Comparison of ENCODE assay signal across 7 cellular contexts in genomic region chr2:111367876-111368639, GRCh38.
DNase-seq lines count a peak whose midpoint lies in the region; ATAC-seq, FAIRE-seq and TF ChIP-seq lines count a peak whose summit lies in the region.
"Not testable (repeated sequence)": the region's sequence is repeated elsewhere in the genome, so short reads cannot be mapped to it uniquely, and the experiment has no call there.

No MANE protein-coding gene starts in this region.

- not testable (repeated sequence) for H3K27me3 Mint-ChIP-seq in naive B cell

- TF ChIP-seq POLR2A in H54 (IDR thresholded peaks at IDR 0.05; ENCODE audit: low read depth, low read length) = not testable (repeated sequence)

- not testable (repeated sequence) for H3K36me3 Mint-ChIP-seq in naive B cell

- peak; percentile 9 for DNase-seq in ELR (ENCODE audit: low read depth)
- not testable (repeated sequence) for DNase-seq in H54 (ENCODE audit: insufficient read length, low spot score); naive B cell
- DNase-seq in cardiac fibroblast (ENCODE audit: low read depth in 2 of 2) = peak; percentile 1 to 35
- DNase-seq in glomerular visceral epithelial cell (ENCODE audit: extremely low spot score) = peak; percentile 77

- peak; percentile 76 for ATAC-seq in HG03442 (IDR thresholded peaks at IDR 0.05; ENCODE audit: unreplicated experiment)
- ATAC-seq in activated CD4-positive, CD25-positive, alpha-beta regulatory T cell treated with anti-CD3 and anti-CD28 coated beads, Interleukin-2, amount 50 U/mL, for 24 hours = peak; percentile 60 to 64
- peak; percentile 40 to 52 for ATAC-seq in naive B cell (ENCODE audit: low read depth in 2 of 2)

- H3K4me3 ChIP-seq in cardiac fibroblast (replicated peaks in 1 of 2; ENCODE audit: low read depth in 2 of 2, low read length in 2 of 2) = not testable (repeated sequence)

- TF ChIP-seq CTCF in cardiac fibroblast (IDR thresholded peaks at IDR 0.05; ENCODE audit: low read depth, low read length) = not testable (repeated sequence)

- FAIRE-seq in H54 (lab: Jason Lieb, UNC) = peak; percentile 75

- not testable (repeated sequence) for H3K9me3 Mint-ChIP-seq in naive B cell

- H3K4me3 Mint-ChIP-seq in naive B cell = not testable (repeated sequence)

- not testable (repeated sequence) for H3K27ac Mint-ChIP-seq in naive B cell

- H3K4me1 Mint-ChIP-seq in naive B cell = not testable (repeated sequence)
